ENCODE assay signal across 8 cellular contexts in the genomic region with DNA sequence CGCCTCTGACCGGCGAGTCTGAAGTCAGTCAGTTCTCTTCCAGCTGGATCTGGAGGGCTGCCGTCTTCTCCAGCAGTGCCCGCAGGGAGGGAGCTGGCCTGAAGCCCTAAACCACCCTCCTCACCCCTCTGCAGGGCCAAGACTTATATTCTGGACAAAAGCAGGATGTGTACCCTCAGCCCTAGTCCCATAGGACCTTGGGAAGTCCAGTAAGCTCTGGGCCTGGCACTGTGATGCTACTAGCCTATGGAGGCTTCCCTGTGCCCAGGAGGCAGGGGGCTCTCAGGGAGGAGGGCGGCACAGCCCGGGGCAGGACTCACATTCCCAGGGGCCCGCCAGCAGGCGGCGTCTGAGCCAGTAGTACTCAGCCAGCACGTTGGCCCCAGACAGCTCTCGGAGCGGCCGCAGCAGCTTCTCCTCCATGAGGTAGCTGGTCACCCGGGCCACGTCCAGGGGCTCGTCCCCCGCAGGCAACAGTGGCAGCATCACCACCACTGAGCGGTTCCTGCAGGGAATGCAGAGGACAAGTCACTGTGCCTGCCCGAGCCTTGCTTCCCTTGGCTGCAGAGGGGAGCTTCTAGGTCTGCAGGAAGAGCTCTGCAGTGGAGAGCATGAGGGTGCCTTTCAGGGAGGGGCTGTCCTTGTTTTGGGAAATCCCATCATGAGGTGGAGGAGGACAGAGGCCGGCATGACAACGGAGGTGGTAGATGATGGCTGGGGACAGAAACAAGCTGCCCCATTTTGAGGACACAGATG. TPM values are rescaled to one million over a fixed set of nuclear protein-coding genes. Genes with fewer than 3 reads are reported as not detected.
DNase-seq lines count a peak whose midpoint lies in the region; ATAC-seq and TF ChIP-seq lines count a peak whose summit lies in the region.

No MANE protein-coding gene starts in this region.

- H4K20me1 ChIP-seq in OCI-LY7 (ENCODE audit: insufficient read depth, low read length) = no peaks in the 10 kb centered on the region

- H3K27me3 ChIP-seq in foreskin keratinocyte = no peaks in the 10 kb centered on the region

- CTCF ChIA-PET in OCI-LY7 (lab: Charles Lee; ENCODE audit: unreplicated experiment) = interaction anchor here (0.6 kb wide), 1 partner anchor 145 kb away, joined by 3 read pairs; no protein-coding TSS in a partner anchor

- BruUV-seq in OCI-LY7 (replicated peaks; lab: Mats Ljungman, UMichigan) = no TSS peak

- TF ChIP-seq CTCF in GM12865 (IDR thresholded peaks at IDR 0.05; ENCODE audit: insufficient read depth, low read depth, low read length, missing control alignments) (peak; percentile 26), OCI-LY7 (conservative IDR thresholded peaks at IDR 0.05; ENCODE audit: low read length) (peak; percentile 71), foreskin keratinocyte (conservative IDR thresholded peaks at IDR 0.05) (peak; percentile 25)

- no peaks in the 10 kb centered on the region for H3K36me3 ChIP-seq in OCI-LY7 (ENCODE audit: insufficient read depth, low read length)

- peaks cover 3% of the 10 kb centered on the region for H3K4me1 ChIP-seq in OCI-LY7 (ENCODE audit: insufficient read depth, low read length, poor library complexity, severe bottlenecking)
- H3K4me1 ChIP-seq in foreskin keratinocyte = peaks cover 12% of the 10 kb centered on the region

- no peak overlapping the region for H3K4me3 ChIP-seq in GM12865 (ENCODE audit: low read depth, low read length)
- H3K4me3 ChIP-seq in OCI-LY7 (ENCODE audit: low read depth, low read length, poor library complexity, severe bottlenecking) = no peak overlapping the region

- no peaks in the 10 kb centered on the region for H3K9me2 ChIP-seq in OCI-LY7 (ENCODE audit: insufficient read depth, low read length)

- H3K9me3 ChIP-seq in OCI-LY7 (ENCODE audit: low read length) = no peaks in the 10 kb centered on the region

- H2AFZ ChIP-seq in OCI-LY7 (ENCODE audit: low read length) = no peak overlapping the region

- ATAC-seq in foreskin keratinocyte (no peak), GM19035 (IDR thresholded peaks at IDR 0.05; ENCODE audit: unreplicated experiment) (no peak), HG03159 (IDR thresholded peaks at IDR 0.05; ENCODE audit: unreplicated experiment) (no peak), GM18909 (IDR thresholded peaks at IDR 0.05; ENCODE audit: poor library complexity, unreplicated experiment) (no peak)

- POLR2A ChIA-PET in OCI-LY7 (lab: Charles Lee) = interaction anchor here (1.3 kb wide), 1 partner anchor 10 kb away, joined by 3 read pairs; no protein-coding TSS in a partner anchor

- H3K79me2 ChIP-seq in OCI-LY7 (ENCODE audit: insufficient read depth, low read depth, low read length) = no peaks in the 10 kb centered on the region

- intact Hi-C loops in OCI-LY7 (cut with micrococcal nuclease; ENCODE audit: unreplicated experiment) = no loop called here

- no peak overlapping the region for H3K4me2 ChIP-seq in OCI-LY7 (ENCODE audit: low read length)

- DNase-seq in GM12865 (ENCODE audit: low read depth) = no peak
- DNase-seq in OCI-LY7 (ENCODE audit: low spot score) = peak; percentile 40
- DNase-seq in foreskin keratinocyte = no peak
- DNase-seq in retina = peak; percentile 65
- DNase-seq in DMS53 treated with DMSO at 0.1 percent for 48 hours (lab: John Stamatoyannopoulos, UW; ENCODE audit: unreplicated experiment) = no peak

- H3K27ac ChIP-seq in OCI-LY7 (ENCODE audit: low read depth, low read length, poor library complexity, severe bottlenecking) (no peak overlapping the region), foreskin keratinocyte (no peak overlapping the region)

RNA-seq across cellular contexts. Expression of gene RMI2, which starts 41.7 kb away (rescaled TPM):
- 60.4 and 84.5 TPM in 2 replicates for total RNA-seq in OCI-LY7 (2014; rRNA removed; shearing (Covaris generic))
- total RNA-seq in OCI-LY7 (2022) (126 and 157 TPM in 2 replicates), foreskin keratinocyte (20.9 and 23.1 TPM in 2 replicates)
- 25.0 and 29.0 TPM in 2 replicates for polyA plus RNA-seq in foreskin keratinocyte

Comparison
In these comparisons a context has a peak if more than half of its experiments do, and no peak if none do; other contexts are left out.
1. DNase-seq: peak in OCI-LY7 (single experiment) and retina (single experiment); none in GM12865 (single experiment), foreskin keratinocyte (0 of 2) and DMS53 treated with DMSO at 0.1 percent for 48 hours (single experiment).
2. Peak in every context shown above with its lines, with median percentiles within 50 percentile points of each other: CTCF ChIP-seq.